In genomic region chr11:35928688-35929087, GRCh38 we compare ENCODE assay signal across 29 cellular contexts. TPM values are rescaled to one million over a fixed set of nuclear protein-coding genes. Genes with fewer than 3 reads are reported as not detected.
"Had no signal": no experiment of that assay in that cellular context is flagged by ENCODE, and none has a peak within 500 bp of the region (broad histone marks: within the 10 kb centered on the region; RNA-seq: fewer than 3 reads in every experiment).

No MANE protein-coding gene starts in this region.

- H3K36me3 ChIP-seq: ascending aorta, breast epithelium, cardiac muscle cell, colonic mucosa, gastrocnemius medialis, heart left ventricle had no signal

- H3K9me3 ChIP-seq: ascending aorta, breast epithelium, colonic mucosa, gastrocnemius medialis had no signal

- H3K27ac ChIP-seq: ascending aorta, cardiac muscle cell, colonic mucosa, foreskin keratinocyte, heart left ventricle, VCaP had no signal

- H3K4me1 ChIP-seq: breast epithelium, colonic mucosa had no signal

- ATAC-seq: activated naive CD4-positive, alpha-beta T cell treated with anti-CD3 and anti-CD28 coated beads, Interleukin-2, amount 50 U/mL, for 72 hours; activated T-cell treated with anti-CD3 and anti-CD28 coated beads, Interleukin-2, amount 50 U/mL, for 72 hours; esophagus mucosa; heart left ventricle; WTC11 had no signal

- FAIRE-seq: TTC549 had no signal

- H3K27me3 ChIP-seq: ascending aorta, breast epithelium, cardiac muscle cell, colonic mucosa, foreskin keratinocyte, gastrocnemius medialis, heart left ventricle had no signal

- H3K4me3 ChIP-seq: ascending aorta, breast epithelium, cardiac muscle cell, colonic mucosa, heart left ventricle had no signal

- DNase-seq: activated CD4-positive, alpha-beta memory T cell treated with anti-CD3 and anti-CD28 coated beads, Interleukin-2, amount 10 ng/mL, durations not matched to agents 7 days and 5 days; activated CD4-positive, alpha-beta T cell treated with anti-CD3 and anti-CD28 coated beads for 1 hour; activated CD4-positive, alpha-beta T cell treated with anti-CD3 and anti-CD28 coated beads for 4 hours; activated CD4-positive, alpha-beta T cell treated with anti-CD3 and anti-CD28 coated beads, Interleukin-2, amount 10 ng/mL, durations not matched to agents 7 days and 5 days; activated CD4-positive, alpha-beta T cell treated with anti-CD3 and anti-CD28 coated beads, Interleukin-2, amount 50 U/mL, for 4 hours; activated CD8-positive, alpha-beta memory T cell treated with anti-CD3 and anti-CD28 coated beads, Interleukin-2, amount 50 U/mL, for 48 hours; activated gamma-delta T cell; activated naive CD4-positive, alpha-beta T cell; activated naive CD4-positive, alpha-beta T cell treated with anti-CD3 and anti-CD28 coated beads, Interleukin-2, amount 10 ng/mL, durations not matched to agents 7 days and 5 days; activated naive CD8-positive, alpha-beta T cell treated with anti-CD3 and anti-CD28 coated beads, Interleukin-2, amount 10 ng/mL, durations not matched to agents 7 days and 5 days; activated T-cell treated with anti-CD3 and anti-CD28 coated beads for 4 hours; activated T-cell treated with anti-CD3 and anti-CD28 coated beads, Interleukin-2, amount 50 U/mL, for 24 hours; activated T-cell treated with anti-CD3 and anti-CD28 coated beads, Interleukin-2, amount 50 U/mL, for 72 hours; central memory CD4-positive, alpha-beta T cell; cerebellar nuclear complex; colonic mucosa; effector CD8-positive, alpha-beta T cell; foreskin keratinocyte; gastrocnemius medialis; glutamatergic neuron; heart left ventricle had no signal

RNA-seq across cellular contexts. Expression of gene LDLRAD3, which starts 15.2 kb away (rescaled TPM):
- total RNA-seq: activated CD4-positive, alpha-beta memory T cell treated with anti-CD3 and anti-CD28 coated beads, Interleukin-2, amount 10 ng/mL, durations not matched to agents 7 days and 5 days; activated T-cell treated with anti-CD3 and anti-CD28 coated beads, Interleukin-2, amount 50 U/mL, for 72 hours had no signal
